Comparison of ENCODE assay signal across 13 cellular contexts in genomic region chr10:63197304-63198092, GRCh38.
DNase-seq lines count a peak whose midpoint lies in the region; TF ChIP-seq lines count a peak whose summit lies in the region.
"Had no signal": no experiment of that assay in that cellular context is flagged by ENCODE, and none has a peak within 500 bp of the region (broad histone marks: within the 10 kb centered on the region; RNA-seq: fewer than 3 reads in every experiment).

No MANE protein-coding gene starts in this region.

- CTCF ChIA-PET in MCF 10A (lab: Yijun Ruan, JAX) (interaction anchor here (0.6 to 1.2 kb wide), 4 partner anchors 14 to 523 kb away, joined by 3 to 9 read pairs (median 5); no protein-coding TSS in a partner anchor), mammary epithelial cell (lab: Charles Lee; ENCODE audit: low non-redundant PET) (no interaction called here)
- CTCF ChIA-PET in activated CD4-positive, alpha-beta memory T cell treated with anti-CD3 and anti-CD28 coated beads, Interleukin-2, amount 10 ng/mL, durations not matched to agents 7 days and 5 days (lab: Charles Lee) = no interaction called here

- peaks cover 83% of the 10 kb centered on the region for H3K36me3 Mint-ChIP-seq in MCF 10A (ENCODE audit: insufficient read depth, unreplicated experiment)
- peaks cover 61% of the 10 kb centered on the region for H3K36me3 Mint-ChIP-seq in activated CD4-positive, alpha-beta memory T cell treated with anti-CD3 and anti-CD28 coated beads, Interleukin-2, amount 10 ng/mL, durations not matched to agents 7 days and 5 days (ENCODE audit: low read depth)

- H3K4me1 Mint-ChIP-seq in MCF 10A (ENCODE audit: insufficient read depth, unreplicated experiment) = peaks cover 9% of the 10 kb centered on the region
- no peaks in the 10 kb centered on the region for H3K4me1 Mint-ChIP-seq in activated CD4-positive, alpha-beta memory T cell treated with anti-CD3 and anti-CD28 coated beads, Interleukin-2, amount 10 ng/mL, durations not matched to agents 7 days and 5 days

- H3K27me3 Mint-ChIP-seq in MCF 10A (ENCODE audit: insufficient read depth, unreplicated experiment) = no peaks in the 10 kb centered on the region
- no peaks in the 10 kb centered on the region for H3K27me3 Mint-ChIP-seq in activated CD4-positive, alpha-beta memory T cell treated with anti-CD3 and anti-CD28 coated beads, Interleukin-2, amount 10 ng/mL, durations not matched to agents 7 days and 5 days

- POLR2A ChIA-PET in MCF 10A (lab: Yijun Ruan, JAX) = interaction anchor here (0.9 kb wide), 1 partner anchor 433 kb away, joined by 3 read pairs; no protein-coding TSS in a partner anchor
- POLR2A ChIA-PET in activated CD4-positive, alpha-beta memory T cell treated with anti-CD3 and anti-CD28 coated beads, Interleukin-2, amount 10 ng/mL, durations not matched to agents 7 days and 5 days (lab: Charles Lee) = no interaction called here

- no peaks in the 10 kb centered on the region for H3K27me3 ChIP-seq in mammary epithelial cell (ENCODE audit: insufficient read depth, low read length)
- no peaks in the 10 kb centered on the region for H3K27me3 ChIP-seq in left ventricle myocardium inferior (ENCODE audit: low read depth)
- no peaks in the 10 kb centered on the region for H3K27me3 ChIP-seq in uterus
- H3K27me3 ChIP-seq: spleen had no signal

- peaks cover 3% of the 10 kb centered on the region for H3K79me2 ChIP-seq in mammary epithelial cell (ENCODE audit: insufficient read depth, low read length)

- no peak overlapping the region for H3K27ac Mint-ChIP-seq in MCF 10A (ENCODE audit: low read depth, unreplicated experiment)
- no peak overlapping the region for H3K27ac Mint-ChIP-seq in activated CD4-positive, alpha-beta memory T cell treated with anti-CD3 and anti-CD28 coated beads, Interleukin-2, amount 10 ng/mL, durations not matched to agents 7 days and 5 days

- no peak overlapping the region for H3K27ac ChIP-seq in mammary epithelial cell (ENCODE audit: insufficient read depth, low read depth, low read length)
- H3K27ac ChIP-seq in left ventricle myocardium inferior (replicated peaks) = peak overlapping the region; percentile 41
- H3K27ac ChIP-seq in uterus = peak overlapping the region; percentile 33 to 38
- H3K27ac ChIP-seq: spleen had no signal

- H3K4me3 Mint-ChIP-seq in MCF 10A (ENCODE audit: unreplicated experiment) = no peak overlapping the region
- no peak overlapping the region for H3K4me3 Mint-ChIP-seq in activated CD4-positive, alpha-beta memory T cell treated with anti-CD3 and anti-CD28 coated beads, Interleukin-2, amount 10 ng/mL, durations not matched to agents 7 days and 5 days

- no peak overlapping the region for H2AFZ ChIP-seq in mammary epithelial cell (ENCODE audit: low read depth, low read length)

- WGBS in mammary epithelial cell (ENCODE audit: low coverage, missing lambda C conversion rate) = 80% methylated on average over 2 of the region's 2 CpGs

- H4K20me1 ChIP-seq in mammary epithelial cell (ENCODE audit: insufficient read depth, low read length) = no peaks in the 10 kb centered on the region

- in situ Hi-C loops in mammary epithelial cell (cut with MboI; ENCODE audit: low sequenced_read_pairs in 2 of 2) (no loop called here), astrocyte of the cerebellum (cut with HindIII; ENCODE audit: low sequenced_read_pairs) (no loop called here)

- no peaks in the 10 kb centered on the region for H3K4me1 ChIP-seq in mammary epithelial cell (ENCODE audit: insufficient read depth, low read length)
- peaks cover 46% of the 10 kb centered on the region for H3K4me1 ChIP-seq in left ventricle myocardium inferior
- no peaks in the 10 kb centered on the region for H3K4me1 ChIP-seq in uterus

- no peak for TF ChIP-seq POLR2A in uterus (IDR thresholded peaks at IDR 0.05)

- no peak overlapping the region for H3K9ac ChIP-seq in mammary epithelial cell (ENCODE audit: insufficient read depth, low read length)

- H3K9me3 ChIP-seq in mammary epithelial cell (replicated peaks; ENCODE audit: insufficient read depth, low read length) = no peaks in the 10 kb centered on the region
- H3K9me3 ChIP-seq in left ventricle myocardium inferior (replicated peaks) = no peaks in the 10 kb centered on the region
- no peaks in the 10 kb centered on the region for H3K9me3 ChIP-seq in uterus
- H3K9me3 ChIP-seq: spleen had no signal

- intact Hi-C loops in MCF 10A (cut with micrococcal nuclease) (no loop called here), mammary epithelial cell (cut with micrococcal nuclease) (no loop called here), left ventricle myocardium inferior (cut with micrococcal nuclease) (no loop called here), uterus (cut with DNase I; ENCODE audit: low total_unique reads) (no loop called here)

- TF ChIP-seq CTCF in MCF 10A (IDR thresholded peaks at IDR 0.05; ENCODE audit: unreplicated experiment) (no peak), mammary epithelial cell (conservative IDR thresholded peaks at IDR 0.05 in 1 of 2, IDR thresholded peaks at IDR 0.05 in 1 of 2; ENCODE audit: extremely low read depth in 1 of 2, insufficient read depth in 1 of 2, low read depth in 1 of 2, low read length in 2 of 2) (no peak), astrocyte of the cerebellum (IDR thresholded peaks at IDR 0.05; ENCODE audit: low read depth, low read length, missing control alignments) (no peak), left ventricle myocardium inferior (IDR thresholded peaks at IDR 0.05; ENCODE audit: borderline replicate concordance) (no peak), uterus (IDR thresholded peaks at IDR 0.05) (no peak)

- H3K4me2 ChIP-seq in mammary epithelial cell (ENCODE audit: insufficient read depth, low read depth, low read length) = no peak overlapping the region

- H3K36me3 ChIP-seq in mammary epithelial cell (ENCODE audit: insufficient read depth, low read length) (peaks cover 42% of the 10 kb centered on the region), left ventricle myocardium inferior (peaks cover 46% of the 10 kb centered on the region), uterus (no peaks in the 10 kb centered on the region)

- DNase-seq in MCF 10A (ENCODE audit: unreplicated experiment) (peak; percentile 61), mammary epithelial cell (no peak), astrocyte of the cerebellum (ENCODE audit: low read depth) (peak; percentile 95), left ventricle myocardium inferior (no peak), uterus (no peak), dermis blood vessel endothelial cell (no peak)
- DNase-seq in activated CD4-positive, alpha-beta memory T cell treated with anti-CD3 and anti-CD28 coated beads, Interleukin-2, amount 10 ng/mL, durations not matched to agents 7 days and 5 days = no peak
- no peak for DNase-seq in stimulated activated CD4-positive, alpha-beta T cell treated with anti-CD3 and anti-CD28 coated beads, Interleukin-12 subunit alpha, Interleukin-12 subunit beta, amount 100 ng/mL, for 4 hours
- DNase-seq: AML-193, GDM1, NCI-H1048, RPMI8226, spleen had no signal

- no peaks in the 10 kb centered on the region for H3K9me3 Mint-ChIP-seq in MCF 10A (ENCODE audit: unreplicated experiment)
- H3K9me3 Mint-ChIP-seq in activated CD4-positive, alpha-beta memory T cell treated with anti-CD3 and anti-CD28 coated beads, Interleukin-2, amount 10 ng/mL, durations not matched to agents 7 days and 5 days = no peaks in the 10 kb centered on the region

- H3K4me3 ChIP-seq in mammary epithelial cell (replicated peaks in 1 of 3; ENCODE audit: insufficient read depth in 1 of 3, low read depth in 2 of 3, low read length in 3 of 3) = no peak overlapping the region
- H3K4me3 ChIP-seq in astrocyte of the cerebellum (ENCODE audit: low read depth, low read length) = no peak overlapping the region
- H3K4me3 ChIP-seq in left ventricle myocardium inferior = no peak overlapping the region
- H3K4me3 ChIP-seq in uterus = no peak overlapping the region
- H3K4me3 ChIP-seq: spleen had no signal

- BruUV-seq in MCF 10A (replicated peaks; lab: Mats Ljungman, UMichigan) (no TSS peak), mammary epithelial cell (replicated peaks; lab: Mats Ljungman, UMichigan) (no TSS peak)

- dilution Hi-C loops in mammary epithelial cell (cut with HindIII; ENCODE audit: low sequenced_read_pairs) = no loop called here

Comparison
In these comparisons a context has a peak if more than half of its experiments do, and no peak if none do; other contexts are left out.
1. DNase-seq: peak in MCF 10A (single experiment) and astrocyte of the cerebellum (single experiment); none in mammary epithelial cell (single experiment), left ventricle myocardium inferior (single experiment), uterus (0 of 2), activated CD4-positive, alpha-beta memory T cell treated with anti-CD3 and anti-CD28 coated beads, Interleukin-2, amount 10 ng/mL, durations not matched to agents 7 days and 5 days (single experiment), stimulated activated CD4-positive, alpha-beta T cell treated with anti-CD3 and anti-CD28 coated beads, Interleukin-12 subunit alpha, Interleukin-12 subunit beta, amount 100 ng/mL, for 4 hours (single experiment) and dermis blood vessel endothelial cell (single experiment).